ENCODE assay signal across 19 cellular contexts in genomic region chr9:122086873-122087272, GRCh38.
"Had no signal": no experiment of that assay in that cellular context is flagged by ENCODE, and none has a peak within 500 bp of the region (broad histone marks: within the 10 kb centered on the region; RNA-seq: fewer than 3 reads in every experiment).

No MANE protein-coding gene starts in this region.

- H3K4me3 ChIP-seq: colonic mucosa, heart right ventricle, lower lobe of right lung had no signal

- H3K9me3 ChIP-seq: colonic mucosa, heart right ventricle, lower lobe of right lung had no signal

- DNase-seq: activated CD4-positive, alpha-beta T cell treated with anti-CD3 and anti-CD28 coated beads, Interleukin-2, amount 10 ng/mL, durations not matched to agents 24 days and 14 days; activated CD8-positive, alpha-beta T cell treated with anti-CD3 and anti-CD28 coated beads, Interleukin-2, amount 10 ng/mL, durations not matched to agents 7 days and 5 days; activated gamma-delta T cell treated with Interleukin-2 at 50 U/mL for 16 hours; aorta; brain microvascular endothelial cell; central memory CD4-positive, alpha-beta T cell; colonic mucosa; endodermal cell; heart right ventricle; lower lobe of right lung; mesendoderm; naive thymus-derived CD4-positive, alpha-beta T cell; occipital lobe; stimulated activated CD4-positive, alpha-beta T cell treated with anti-CD3 and anti-CD28 coated beads, Interleukin-12 subunit alpha, Interleukin-12 subunit beta, amount 100 ng/mL, for 4 hours; stimulated activated CD4-positive, alpha-beta T cell treated with anti-CD3 and anti-CD28 coated beads, Interleukin-4, amount 100 ng/mL, for 4 hours; stimulated activated naive CD8-positive, alpha-beta T cell treated with anti-CD3 and anti-CD28 coated beads, Interleukin-15, amount 100 ng/mL, for 72 hours; T-cell had no signal

- H3K36me3 ChIP-seq: brain microvascular endothelial cell, colonic mucosa, heart right ventricle, lower lobe of right lung had no signal

- H3K27ac ChIP-seq: brain microvascular endothelial cell, lower lobe of right lung, VCaP had no signal

- ATAC-seq: activated CD4-positive, CD25-positive, alpha-beta regulatory T cell treated with anti-CD3 and anti-CD28 coated beads, Interleukin-2, amount 50 U/mL, for 24 hours; activated CD8-positive, alpha-beta T cell treated with anti-CD3 and anti-CD28 coated beads, Interleukin-2, amount 10 ng/mL, durations not matched to agents 7 days and 5 days; lower lobe of right lung; naive thymus-derived CD4-positive, alpha-beta T cell; stimulated activated naive CD8-positive, alpha-beta T cell treated with anti-CD3 and anti-CD28 coated beads, Interleukin-15, amount 100 ng/mL, for 72 hours; T-cell had no signal

- H3K27me3 ChIP-seq: brain microvascular endothelial cell, colonic mucosa, heart right ventricle had no signal
